2 cellular contexts compared by ENCODE assay signal in the genomic region with DNA sequence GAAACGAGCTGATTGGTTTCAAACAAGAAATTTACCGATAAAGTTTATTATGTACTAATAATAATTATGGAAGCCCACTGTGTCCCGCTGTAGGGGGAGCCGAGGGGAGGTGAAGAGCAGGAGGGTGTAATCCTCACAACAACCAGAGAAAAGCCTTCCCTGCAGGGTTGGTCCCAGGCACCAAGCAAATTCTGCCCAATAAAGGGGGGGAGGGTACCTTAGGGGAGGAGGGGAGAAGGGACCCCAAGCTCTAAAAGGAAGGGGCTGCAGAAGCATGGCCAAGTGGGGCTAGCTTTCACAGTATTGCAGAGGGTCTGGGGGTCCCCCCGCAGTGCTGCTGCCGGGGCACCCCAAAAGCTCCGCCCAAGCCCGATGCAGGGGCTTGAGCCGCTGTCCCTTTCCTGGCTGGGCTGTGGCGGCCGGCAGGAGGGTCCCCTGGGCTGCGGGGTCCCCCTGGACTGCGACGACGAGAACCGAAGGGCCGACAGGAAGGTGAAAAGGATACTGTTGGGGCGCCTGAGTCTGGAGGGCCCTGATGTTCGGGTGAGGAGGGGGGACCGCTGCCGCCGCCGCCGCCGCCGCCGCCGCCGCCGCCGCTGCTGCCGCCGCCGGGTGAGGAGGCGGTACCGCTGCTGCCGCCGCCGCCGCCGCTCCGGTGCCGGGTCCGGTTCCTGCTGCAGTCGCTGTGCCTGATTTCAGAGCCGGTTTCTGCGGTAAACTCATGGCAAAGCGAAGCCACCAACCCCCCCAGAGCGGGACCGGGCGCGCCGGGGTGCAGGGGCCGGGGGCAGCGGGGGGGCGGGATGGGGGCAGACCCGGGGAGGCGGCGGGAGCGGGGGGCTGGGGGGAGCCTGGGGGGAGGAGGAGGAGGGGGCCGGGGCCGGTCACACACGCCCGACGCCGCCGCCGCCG.
TF ChIP-seq lines count a peak whose summit lies in the region.

No MANE protein-coding gene starts in this region.

TF ChIP-seq in K562, 482 proteins besides CTCF, POLR2A, EP300 and RAD21 (continued from another document and continues in another):
- TF ChIP-seq NEUROD1 (IDR thresholded peaks at IDR 0.05; ENCODE audit: borderline replicate concordance, low read depth, low read length, partially characterized antibody), result peak; percentile 17
- peak; percentile 32; the same call in 1 of the 2 replicates for TF ChIP-seq MTA3 (IDR thresholded peaks at IDR 0.05; ENCODE audit: borderline replicate concordance)
- no peak for TF ChIP-seq NR2C2 (CRISPR knock-in tag; IDR thresholded peaks at IDR 0.05)
- peak; percentile 77; the same call in 1 of the 2 replicates for TF ChIP-seq NR2C2 (tag; IDR thresholded peaks at IDR 0.05)
- TF ChIP-seq CBX1 (IDR thresholded peaks at IDR 0.05; ENCODE audit: low read depth), result peak; percentile 75; the same call in 1 of the 2 replicates
- TF ChIP-seq, protein P1, sequence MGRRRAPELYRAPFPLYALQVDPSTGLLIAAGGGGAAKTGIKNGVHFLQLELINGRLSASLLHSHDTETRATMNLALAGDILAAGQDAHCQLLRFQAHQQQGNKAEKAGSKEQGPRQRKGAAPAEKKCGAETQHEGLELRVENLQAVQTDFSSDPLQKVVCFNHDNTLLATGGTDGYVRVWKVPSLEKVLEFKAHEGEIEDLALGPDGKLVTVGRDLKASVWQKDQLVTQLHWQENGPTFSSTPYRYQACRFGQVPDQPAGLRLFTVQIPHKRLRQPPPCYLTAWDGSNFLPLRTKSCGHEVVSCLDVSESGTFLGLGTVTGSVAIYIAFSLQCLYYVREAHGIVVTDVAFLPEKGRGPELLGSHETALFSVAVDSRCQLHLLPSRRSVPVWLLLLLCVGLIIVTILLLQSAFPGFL (CRISPR knock-in tag; IDR thresholded peaks at IDR 0.05), result no peak
- no peak for TF ChIP-seq SMAD3 (CRISPR knock-in tag; conservative IDR thresholded peaks at IDR 0.05)
- peak; percentile 84 for TF ChIP-seq ZBTB7A (IDR thresholded peaks at IDR 0.05; ENCODE audit: borderline replicate concordance, control insufficient read depth, low read depth, low read length)
- TF ChIP-seq BCOR (IDR thresholded peaks at IDR 0.05), result 0 out of 2 replicates have a peak, but pooled peaks have one; percentile 8
- TF ChIP-seq PHF8 (IDR thresholded peaks at IDR 0.05; ENCODE audit: borderline replicate concordance, low read length), result peak; percentile 17; the same call in 1 of the 2 replicates
- 0 out of 4 replicates have a peak, but pooled peaks of 1 of the 2 experiments have one; percentile 21 for TF ChIP-seq TEAD1 (CRISPR knock-in tag; IDR thresholded peaks at IDR 0.05)
- TF ChIP-seq HSF4 (CRISPR knock-in tag; IDR thresholded peaks at IDR 0.05; ENCODE audit: borderline replicate concordance), result no peak
- TF ChIP-seq HINFP (tag; conservative IDR thresholded peaks at IDR 0.05; ENCODE audit: low read depth), result 0 out of 2 replicates have a peak, but pooled peaks have one; percentile 15
- TF ChIP-seq CTBP1 (IDR thresholded peaks at IDR 0.05; ENCODE audit: borderline replicate concordance), result 0 out of 2 replicates have a peak, but pooled peaks have one; percentile 10
- TF ChIP-seq, protein P2, sequence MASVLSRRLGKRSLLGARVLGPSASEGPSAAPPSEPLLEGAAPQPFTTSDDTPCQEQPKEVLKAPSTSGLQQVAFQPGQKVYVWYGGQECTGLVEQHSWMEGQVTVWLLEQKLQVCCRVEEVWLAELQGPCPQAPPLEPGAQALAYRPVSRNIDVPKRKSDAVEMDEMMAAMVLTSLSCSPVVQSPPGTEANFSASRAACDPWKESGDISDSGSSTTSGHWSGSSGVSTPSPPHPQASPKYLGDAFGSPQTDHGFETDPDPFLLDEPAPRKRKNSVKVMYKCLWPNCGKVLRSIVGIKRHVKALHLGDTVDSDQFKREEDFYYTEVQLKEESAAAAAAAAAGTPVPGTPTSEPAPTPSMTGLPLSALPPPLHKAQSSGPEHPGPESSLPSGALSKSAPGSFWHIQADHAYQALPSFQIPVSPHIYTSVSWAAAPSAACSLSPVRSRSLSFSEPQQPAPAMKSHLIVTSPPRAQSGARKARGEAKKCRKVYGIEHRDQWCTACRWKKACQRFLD (CRISPR knock-in tag; IDR thresholded peaks at IDR 0.05), result 0 out of 2 replicates have a peak, but pooled peaks have one; percentile 15
- TF ChIP-seq, protein P3, sequence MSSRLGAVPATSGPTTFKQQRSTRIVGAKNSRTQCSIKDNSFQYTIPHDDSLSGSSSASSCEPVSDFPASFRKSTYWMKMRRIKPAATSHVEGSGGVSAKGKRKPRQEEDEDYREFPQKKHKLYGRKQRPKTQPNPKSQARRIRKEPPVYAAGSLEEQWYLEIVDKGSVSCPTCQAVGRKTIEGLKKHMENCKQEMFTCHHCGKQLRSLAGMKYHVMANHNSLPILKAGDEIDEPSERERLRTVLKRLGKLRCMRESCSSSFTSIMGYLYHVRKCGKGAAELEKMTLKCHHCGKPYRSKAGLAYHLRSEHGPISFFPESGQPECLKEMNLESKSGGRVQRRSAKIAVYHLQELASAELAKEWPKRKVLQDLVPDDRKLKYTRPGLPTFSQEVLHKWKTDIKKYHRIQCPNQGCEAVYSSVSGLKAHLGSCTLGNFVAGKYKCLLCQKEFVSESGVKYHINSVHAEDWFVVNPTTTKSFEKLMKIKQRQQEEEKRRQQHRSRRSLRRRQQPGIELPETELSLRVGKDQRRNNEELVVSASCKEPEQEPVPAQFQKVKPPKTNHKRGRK (tag; IDR thresholded peaks at IDR 0.05), result no peak
- TF ChIP-seq ZNF165 (CRISPR knock-in tag; IDR thresholded peaks at IDR 0.05; ENCODE audit: borderline replicate concordance), result no peak; the same call in 1 of the 2 replicates
- peak; percentile 28; the same call in 1 of the 2 replicates for TF ChIP-seq THAP12 (CRISPR knock-in tag; IDR thresholded peaks at IDR 0.05)

TF ChIP-seq in HEK293T, 16 proteins besides CTCF, POLR2A, EP300 and RAD21 (continued from another document):
- TF ChIP-seq, protein P4, sequence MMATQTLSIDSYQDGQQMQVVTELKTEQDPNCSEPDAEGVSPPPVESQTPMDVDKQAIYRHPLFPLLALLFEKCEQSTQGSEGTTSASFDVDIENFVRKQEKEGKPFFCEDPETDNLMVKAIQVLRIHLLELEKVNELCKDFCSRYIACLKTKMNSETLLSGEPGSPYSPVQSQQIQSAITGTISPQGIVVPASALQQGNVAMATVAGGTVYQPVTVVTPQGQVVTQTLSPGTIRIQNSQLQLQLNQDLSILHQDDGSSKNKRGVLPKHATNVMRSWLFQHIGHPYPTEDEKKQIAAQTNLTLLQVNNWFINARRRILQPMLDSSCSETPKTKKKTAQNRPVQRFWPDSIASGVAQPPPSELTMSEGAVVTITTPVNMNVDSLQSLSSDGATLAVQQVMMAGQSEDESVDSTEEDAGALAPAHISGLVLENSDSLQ (IDR thresholded peaks at IDR 0.05), result no peak
- TF ChIP-seq LEF1 (IDR thresholded peaks at IDR 0.05; ENCODE audit: borderline replicate concordance) (no peak), TARDBP (IDR thresholded peaks at IDR 0.05) (no peak), BHLHE40 (IDR thresholded peaks at IDR 0.05; ENCODE audit: borderline replicate concordance) (no peak), FOXA1 (IDR thresholded peaks at IDR 0.05) (no peak), SP1 (IDR thresholded peaks at IDR 0.05) (no peak), SUZ12 (IDR thresholded peaks at IDR 0.05) (no peak), FOXM1 (IDR thresholded peaks at IDR 0.05; ENCODE audit: borderline replicate concordance) (no peak), ELF4 (IDR thresholded peaks at IDR 0.05) (no peak), ZNF384 (IDR thresholded peaks at IDR 0.05) (no peak), L3MBTL2 (conservative IDR thresholded peaks at IDR 0.05) (no peak)
